ENCODE assay signal across 30 cellular contexts in genomic region chr14:53772936-53773335, GRCh38.
"Had no signal": no experiment of that assay in that cellular context is flagged by ENCODE, and none has a peak within 500 bp of the region (broad histone marks: within the 10 kb centered on the region; RNA-seq: fewer than 3 reads in every experiment).

No MANE protein-coding gene starts in this region.

- ATAC-seq: activated CD8-positive, alpha-beta T cell treated with anti-CD3 and anti-CD28 coated beads for 36 hours; PC-3; Right ventricle myocardium inferior had no signal

- DNase-seq: activated CD4-positive, alpha-beta T cell treated with anti-CD3 and anti-CD28 coated beads, Interleukin-2, amount 10 ng/mL, durations not matched to agents 24 days and 14 days; activated CD4-positive, alpha-beta T cell treated with anti-CD3 and anti-CD28 coated beads, Interleukin-2, amount 50 U/mL, for 4 hours; activated CD8-positive, alpha-beta T cell treated with anti-CD3 and anti-CD28 coated beads for 36 hours; activated gamma-delta T cell; activated naive CD4-positive, alpha-beta T cell treated with Interleukin-2 at 50 U/mL for 16 hours; activated naive CD8-positive, alpha-beta T cell treated with anti-CD3 and anti-CD28 coated beads, Interleukin-2, amount 10 ng/mL, durations not matched to agents 7 days and 5 days; activated T-cell treated with anti-CD3 and anti-CD28 coated beads, Interleukin-2, amount 50 U/mL, for 24 hours; amygdala; Karpas-422; KBM-7; MG63; NCI-H1048; NCI-H1436 treated with DMSO at 0.1 percent for 48 hours; NCI-H1694 treated with DMSO at 0.1 percent for 48 hours; NCI-H2029; NCI-H510A; NCI-H526; NCI-H748 treated with DMSO at 0.1 percent for 48 hours; NK-92 treated with Interleukin-12 subunit alpha and Interleukin-12 subunit beta, amount 100 ng/mL, for 24 hours; PC-3; Peyer's patch; SIG-M5; SW 1271; T-helper 1 cell; T-helper 2 cell; T1000 had no signal

- FAIRE-seq: TTC549 had no signal

- H3K4me3 ChIP-seq: ascending aorta, cardiac muscle cell, MG63, Peyer's patch had no signal
